In the genomic region with DNA sequence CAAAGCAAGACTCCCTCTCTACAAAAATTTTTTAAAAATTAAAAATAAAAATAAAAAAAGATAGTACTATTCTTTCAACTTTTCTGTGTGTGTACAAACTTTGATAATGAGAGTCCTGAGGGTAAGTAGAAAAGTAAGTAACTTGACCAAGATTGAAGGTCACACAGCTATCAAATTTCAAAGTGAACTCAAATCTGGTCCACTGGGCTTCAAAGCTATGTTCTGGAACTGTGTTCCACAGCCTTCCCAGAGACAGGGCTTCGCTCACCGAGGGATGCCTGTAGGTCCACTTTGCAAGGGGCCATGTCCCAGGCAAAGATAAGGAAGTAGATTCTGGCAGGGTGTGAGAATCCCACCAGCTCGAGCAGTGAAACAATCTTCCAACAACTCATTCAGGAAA, we compare ENCODE assay signal across 25 cellular contexts. TPM values are rescaled to one million over a fixed set of nuclear protein-coding genes. Genes with fewer than 3 reads are reported as not detected.
DNase-seq lines count a peak whose midpoint lies in the region; ATAC-seq, FAIRE-seq and TF ChIP-seq lines count a peak whose summit lies in the region.
"Had no signal": no experiment of that assay in that cellular context is flagged by ENCODE, and none has a peak within 500 bp of the region (broad histone marks: within the 10 kb centered on the region; RNA-seq: fewer than 3 reads in every experiment).

No MANE protein-coding gene starts in this region.

- ATAC-seq in IMR-90 (ENCODE audit: low read depth): no peak
- ATAC-seq: GM12878 had no signal

- H3K9me1 ChIP-seq in IMR-90 (ENCODE audit: insufficient read depth, low read length): peaks cover 10% of the 10 kb centered on the region

- no peak overlapping the region for H4K8ac ChIP-seq in IMR-90 (ENCODE audit: low read depth in 2 of 2, low read length in 2 of 2)

- H4K20me1 ChIP-seq in IMR-90 (ENCODE audit: insufficient read depth, low read length) (no peaks in the 10 kb centered on the region), Karpas-422 (ENCODE audit: insufficient read depth, low read depth, low read length) (no peaks in the 10 kb centered on the region)
- H4K20me1 ChIP-seq: BLaER1 had no signal

- H2BK5ac ChIP-seq in IMR-90 (ENCODE audit: low read depth, low read length, poor library complexity, severe bottlenecking): no peak overlapping the region

- no peak overlapping the region; the same call in 1 of the 2 replicates for H3K4ac ChIP-seq in IMR-90 (ENCODE audit: low read depth, low read length)

- H3K56ac ChIP-seq in IMR-90 (ENCODE audit: extremely low read depth, insufficient read depth, low read length): no peak overlapping the region

- intact Hi-C loops in IMR-90 (cut with micrococcal nuclease): no loop called here

- peak overlapping the region; percentile 28; the same call in 1 of the 2 replicates for H2BK20ac ChIP-seq in IMR-90 (ENCODE audit: low read depth, low read length)

- no peak overlapping the region for H3K9ac ChIP-seq in IMR-90 (ENCODE audit: low read depth, low read length)
- no peak overlapping the region for H3K9ac ChIP-seq in Karpas-422 (ENCODE audit: low read length)
- H3K9ac ChIP-seq: BLaER1 had no signal

- H3K27ac ChIP-seq in IMR-90 (ENCODE audit: insufficient read depth, low read length) (no peak overlapping the region), Karpas-422 (ENCODE audit: low read length) (no peak overlapping the region)
- H3K27ac ChIP-seq: BLaER1 had no signal

- no peak overlapping the region for H4K5ac ChIP-seq in IMR-90 (ENCODE audit: low read depth, low read length)

- no peak overlapping the region for H3K4me2 ChIP-seq in IMR-90 (ENCODE audit: low read depth, low read length)
- no peak overlapping the region for H3K4me2 ChIP-seq in Karpas-422 (ENCODE audit: low read depth, low read length, poor library complexity, severe bottlenecking)
- H3K4me2 ChIP-seq: BLaER1 had no signal

- dilution Hi-C loops in IMR-90 (cut with HindIII; ENCODE audit: low sequenced_read_pairs, unreplicated experiment): no loop called here

- H3K36me3 ChIP-seq in IMR-90 (ENCODE audit: control insufficient read depth, insufficient read depth, low read length) (no peaks in the 10 kb centered on the region), Karpas-422 (ENCODE audit: insufficient read depth, low read length) (no peaks in the 10 kb centered on the region)
- H3K36me3 ChIP-seq: BE2C, BLaER1 had no signal

- H3K9me3 ChIP-seq in IMR-90 (ENCODE audit: control insufficient read depth, insufficient read depth, low read length) (no peaks in the 10 kb centered on the region), Karpas-422 (ENCODE audit: low read length) (no peaks in the 10 kb centered on the region)
- H3K9me3 ChIP-seq: BE2C, BLaER1 had no signal

- in situ Hi-C loops in IMR-90 (cut with MboI; ENCODE audit: low sequenced_read_pairs): no loop called here

- H3K14ac ChIP-seq in IMR-90 (replicated peaks; ENCODE audit: low read depth, low read length): no peak overlapping the region

- no peak overlapping the region; the same call in 1 of the 2 replicates for H2AK5ac ChIP-seq in IMR-90 (ENCODE audit: low read depth, low read length)

- TF ChIP-seq RAD21 in IMR-90 (IDR thresholded peaks at IDR 0.05; ENCODE audit: low read length): no peak

- no peak overlapping the region for H3K23ac ChIP-seq in IMR-90 (ENCODE audit: low read depth, low read length)

- H2AFZ ChIP-seq in IMR-90 (replicated peaks; ENCODE audit: low read length, poor library complexity): peak overlapping the region; percentile 60
- H2AFZ ChIP-seq in Karpas-422 (ENCODE audit: low read length): no peak overlapping the region

- H2BK120ac ChIP-seq in IMR-90 (ENCODE audit: low read depth, low read length): peak overlapping the region; percentile 32

- TF ChIP-seq POLR2A in IMR-90 (IDR thresholded peaks at IDR 0.05; ENCODE audit: low read depth, low read length) (no peak), GM12892 (IDR thresholded peaks at IDR 0.05; ENCODE audit: low read depth, low read length) (no peak)

- no peaks in the 10 kb centered on the region for H3K9me2 ChIP-seq in Karpas-422 (replicated peaks; ENCODE audit: insufficient read depth, low read length)

- POLR2A ChIA-PET in IMR-90 (lab: Charles Lee; ENCODE audit: unreplicated experiment): no interaction called here

- H3K18ac ChIP-seq in IMR-90 (ENCODE audit: low read depth, low read length): no peak overlapping the region

- peaks cover 0 to 3% of the 10 kb centered on the region in 2 experiments; a peak in 1 of 4 replicates for H3K79me1 ChIP-seq in IMR-90 (ENCODE audit: low read depth in 1 of 2, low read length in 2 of 2)

- TF ChIP-seq CTCF in IMR-90 (conservative IDR thresholded peaks at IDR 0.05; ENCODE audit: low read depth, low read length): no peak

- H3K79me2 ChIP-seq in Karpas-422 (ENCODE audit: low read length): no peaks in the 10 kb centered on the region

- H3K27me3 ChIP-seq in IMR-90 (ENCODE audit: control insufficient read depth, insufficient read depth, low read length) (no peaks in the 10 kb centered on the region), Karpas-422 (ENCODE audit: low read length) (no peaks in the 10 kb centered on the region)
- H3K27me3 ChIP-seq: BE2C, BLaER1 had no signal

- H3K4me3 ChIP-seq in IMR-90 (ENCODE audit: insufficient read depth, low read depth, low read length) (no peak overlapping the region), Karpas-422 (ENCODE audit: low read length) (no peak overlapping the region)
- H3K4me3 ChIP-seq: BLaER1, GM12878 had no signal

- WGBS in IMR-90 (ENCODE audit: extremely low coverage in 2 of 2, insufficient read length in 1 of 2), 2 experiments: no CpG with 5 or more reads among the region's 3 CpGs

- no peak overlapping the region for H2AK9ac ChIP-seq in IMR-90 (replicated peaks; ENCODE audit: low read depth, low read length, poor library complexity)

- no peak overlapping the region for H2BK15ac ChIP-seq in IMR-90 (ENCODE audit: low read depth, low read length)

- CTCF ChIA-PET in IMR-90 (lab: Yijun Ruan, JAX): no interaction called here

- H3K4me1 ChIP-seq in IMR-90 (ENCODE audit: control insufficient read depth, insufficient read depth, low read length) (peaks cover 9% of the 10 kb centered on the region), Karpas-422 (ENCODE audit: low read length) (no peaks in the 10 kb centered on the region)

- no peak for FAIRE-seq in GM12892 (lab: Jason Lieb, UNC)
- FAIRE-seq: A204.1, GM12878, GM19239 had no signal

- DNase-seq in IMR-90 (no peak), Karpas-422 (peak; percentile 26), mesenteric fat pad (ENCODE audit: low spot score) (peak; percentile 24), NCI-H510A treated with DMSO at 0.1 percent for 48 hours (lab: John Stamatoyannopoulos, UW) (no peak), GM12892 (ENCODE audit: insufficient read length) (no peak), cerebellar cortex (ENCODE audit: low spot score) (no peak)
- DNase-seq: 8988T; ACHN; BE2C; C1 segment of cervical spinal cord; CD4-positive, alpha-beta memory T cell; CD4-positive, CD25-positive, alpha-beta regulatory T cell; CD8-positive, alpha-beta memory T cell; COR-L47; DMS 273 treated with DMSO at 0.1 percent for 48 hours; DMS153; DMS53; DMS79; DND-41; EL; GDM1 had no signal

- no peak overlapping the region for H4K91ac ChIP-seq in IMR-90 (ENCODE audit: insufficient read depth, low read depth, low read length)

- no TSS peak for BruUV-seq in IMR-90 (replicated peaks; lab: Mats Ljungman, UMichigan)

TF ChIP-seq in IMR-90, 13 proteins besides CTCF, POLR2A, EP300 and RAD21:
- TF ChIP-seq CHD1 (IDR thresholded peaks at IDR 0.05; ENCODE audit: low read depth, low read length) (no peak), MXI1 (IDR thresholded peaks at IDR 0.05; ENCODE audit: borderline replicate concordance, low read depth, low read length) (no peak), CEBPB (IDR thresholded peaks at IDR 0.05; ENCODE audit: low read depth, low read length) (no peak)

RNA-seq across cellular contexts. Expression of a gene that starts 56.3 kb away (rescaled TPM):
- 32.4 and 36.9 TPM in 2 replicates for total RNA-seq in IMR-90 (2012; rRNA removed)
- polyA plus RNA-seq in IMR-90 (2012; rRNA removed): 37.3 and 42.3 TPM in 2 replicates
- polyA plus RNA-seq in IMR-90 (2012; cell fraction: cytosol; rRNA removed): 15.0 and 15.5 TPM in 2 replicates
- 99.8 and 215 TPM in 2 replicates for polyA plus RNA-seq in IMR-90 (2012; cell fraction: nucleus; rRNA removed; ENCODE audit: low replicate concordance)
- total RNA-seq in Karpas-422 (2014; rRNA removed; shearing (Covaris generic); ENCODE audit: low replicate concordance): 27.2 and 72.4 TPM in 2 replicates
- total RNA-seq in mesenteric fat pad: 55.3 TPM
- polyA plus RNA-seq in GM12892 (2012; ENCODE audit: missing spikeins): 12.4 TPM

Comparison
In these comparisons a context has a peak if more than half of its experiments do, and no peak if none do; other contexts are left out.
1. DNase-seq: peak in Karpas-422 (single experiment) and mesenteric fat pad (single experiment); none in IMR-90 (single experiment), NCI-H510A treated with DMSO at 0.1 percent for 48 hours (single experiment), GM12892 (single experiment) and cerebellar cortex (single experiment).